27 cellular contexts compared by ENCODE assay signal in the genomic region with DNA sequence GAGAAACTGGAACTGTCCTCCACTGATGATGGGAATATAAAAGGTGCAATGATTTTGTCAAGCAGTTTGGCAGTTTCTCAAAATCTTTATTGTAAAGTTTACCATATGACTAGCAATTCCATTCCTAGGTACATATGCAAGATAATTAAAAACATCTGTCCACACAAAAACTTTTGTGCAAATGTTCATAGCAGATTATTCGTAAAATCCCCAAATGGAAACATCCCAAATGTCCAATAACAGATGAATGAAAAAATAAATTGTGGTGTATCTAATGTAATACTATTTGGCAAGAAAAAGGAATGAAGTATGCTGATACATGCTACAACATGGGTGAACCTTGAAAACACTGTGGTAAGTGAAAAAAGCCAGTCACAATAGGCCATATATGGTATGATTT.
"Had no signal": no experiment of that assay in that cellular context is flagged by ENCODE, and none has a peak within 500 bp of the region (broad histone marks: within the 10 kb centered on the region; RNA-seq: fewer than 3 reads in every experiment).

No MANE protein-coding gene starts in this region.

- H3K36me3 ChIP-seq: ascending aorta, breast epithelium, cardiac muscle cell, colonic mucosa, esophagus squamous epithelium, gastrocnemius medialis, heart left ventricle had no signal

- H3K4me3 ChIP-seq: ascending aorta, breast epithelium, cardiac muscle cell, colonic mucosa, esophagus squamous epithelium, gastrocnemius medialis, heart left ventricle had no signal

- H3K27ac ChIP-seq: ascending aorta, breast epithelium, cardiac muscle cell, colonic mucosa, esophagus squamous epithelium, foreskin keratinocyte, gastrocnemius medialis, heart left ventricle had no signal

- DNase-seq: activated CD4-positive, alpha-beta memory T cell treated with anti-CD3 and anti-CD28 coated beads for 36 hours; activated CD4-positive, alpha-beta T cell treated with anti-CD3 and anti-CD28 coated beads for 36 hours; activated CD4-positive, alpha-beta T cell treated with anti-CD3 and anti-CD28 coated beads, Interleukin-2, amount 10 ng/mL, durations not matched to agents 24 days and 14 days; activated CD4-positive, CD25-positive, alpha-beta regulatory T cell; activated CD4-positive, CD25-positive, alpha-beta regulatory T cell treated with anti-CD3 and anti-CD28 coated beads, Interleukin-2, amount 50 U/mL, for 72 hours; activated CD8-positive, alpha-beta memory T cell treated with anti-CD3 and anti-CD28 coated beads, Interleukin-2, amount 10 ng/mL, durations not matched to agents 7 days and 5 days; activated CD8-positive, alpha-beta memory T cell treated with anti-CD3 and anti-CD28 coated beads, Interleukin-2, amount 50 U/mL, for 4 hours; activated CD8-positive, alpha-beta T cell treated with anti-CD3 and anti-CD28 coated beads, Interleukin-2, amount 10 ng/mL, durations not matched to agents 7 days and 5 days; activated effector memory CD4-positive, alpha-beta T cell treated with anti-CD3 and anti-CD28 coated beads, Interleukin-2, amount 50 U/mL, for 16 hours; activated naive CD4-positive, alpha-beta T cell treated with anti-CD3 and anti-CD28 coated beads for 36 hours; activated naive CD8-positive, alpha-beta T cell treated with anti-CD3 and anti-CD28 coated beads for 36 hours; activated naive CD8-positive, alpha-beta T cell treated with anti-CD3 and anti-CD28 coated beads, Interleukin-2, amount 50 U/mL, for 24 hours; activated T-cell treated with anti-CD3 and anti-CD28 coated beads, Interleukin-2, amount 50 U/mL, for 1 hour; activated T-cell treated with anti-CD3 and anti-CD28 coated beads, Interleukin-2, amount 50 U/mL, for 48 hours; central memory CD4-positive, alpha-beta T cell; cerebellar nuclear complex; colonic mucosa; effector CD8-positive, alpha-beta T cell; esophagus squamous epithelium; foreskin keratinocyte; gastrocnemius medialis; glutamatergic neuron; heart left ventricle; T-helper 2 cell had no signal

- ATAC-seq: activated CD4-positive, alpha-beta T cell treated with anti-CD3 and anti-CD28 coated beads for 36 hours; activated CD8-positive, alpha-beta memory T cell treated with anti-CD3 and anti-CD28 coated beads, Interleukin-2, amount 10 ng/mL, durations not matched to agents 7 days and 5 days; activated CD8-positive, alpha-beta T cell treated with anti-CD3 and anti-CD28 coated beads, Interleukin-2, amount 10 ng/mL, durations not matched to agents 7 days and 5 days; activated naive CD8-positive, alpha-beta T cell treated with anti-CD3 and anti-CD28 coated beads, Interleukin-2, amount 50 U/mL, for 24 hours; foreskin keratinocyte; gastrocnemius medialis; heart left ventricle had no signal

- H3K27me3 ChIP-seq: ascending aorta, breast epithelium, cardiac muscle cell, colonic mucosa, foreskin keratinocyte, gastrocnemius medialis, heart left ventricle had no signal

- H3K4me1 ChIP-seq: ascending aorta, breast epithelium, colonic mucosa, esophagus squamous epithelium, foreskin keratinocyte, gastrocnemius medialis, heart left ventricle had no signal

- H3K9me3 ChIP-seq: breast epithelium, colonic mucosa, gastrocnemius medialis had no signal
